16 cellular contexts compared by ENCODE assay signal in the genomic region with DNA sequence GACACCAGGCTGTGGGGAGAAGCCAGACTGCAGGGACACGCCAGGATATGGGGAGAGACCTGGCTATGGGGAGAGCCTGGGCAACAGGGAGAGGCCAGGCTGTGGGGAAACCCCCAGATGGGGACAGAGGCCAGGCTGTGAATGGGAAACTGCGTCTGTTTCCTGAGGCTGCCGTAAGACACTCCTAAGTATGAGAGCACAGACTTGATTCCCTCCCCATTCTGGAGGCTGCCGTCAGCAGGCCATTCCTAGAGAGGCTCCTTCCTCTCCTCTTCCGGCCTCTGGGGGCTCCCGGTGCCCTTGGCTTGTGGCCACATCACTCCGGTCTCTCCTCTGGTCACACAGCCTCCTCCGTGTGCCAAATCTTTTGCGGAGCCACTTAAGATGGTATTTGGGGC.
"Had no signal": no experiment of that assay in that cellular context is flagged by ENCODE, and none has a peak within 500 bp of the region (broad histone marks: within the 10 kb centered on the region; RNA-seq: fewer than 3 reads in every experiment).

No MANE protein-coding gene starts in this region.

- H3K9me3 Mint-ChIP-seq: activated naive CD8-positive, alpha-beta T cell treated with anti-CD3 and anti-CD28 coated beads, Interleukin-2, amount 10 ng/mL, durations not matched to agents 7 days and 5 days; activated T-cell treated with anti-CD3 and anti-CD28 coated beads, Interleukin-2, amount 50 U/mL, for 4 hours; natural killer cell; T-cell had no signal

- DNase-seq: activated CD4-positive, alpha-beta T cell treated with anti-CD3 and anti-CD28 coated beads for 1 hour; activated CD4-positive, alpha-beta T cell treated with anti-CD3 and anti-CD28 coated beads, Interleukin-2, amount 50 U/mL, for 48 hours; activated CD8-positive, alpha-beta memory T cell treated with anti-CD3 and anti-CD28 coated beads, Interleukin-2, amount 10 ng/mL, durations not matched to agents 7 days and 5 days; activated naive CD8-positive, alpha-beta T cell treated with anti-CD3 and anti-CD28 coated beads, Interleukin-2, amount 10 ng/mL, durations not matched to agents 7 days and 5 days; activated T-cell treated with anti-CD3 and anti-CD28 coated beads, Interleukin-2, amount 50 U/mL, for 4 hours; effector CD4-positive, alpha-beta T cell; natural killer cell; occipital lobe; stimulated activated CD4-positive, alpha-beta T cell treated with anti-CD3 and anti-CD28 coated beads, Interleukin-12 subunit alpha, Interleukin-12 subunit beta, amount 100 ng/mL, for 4 hours; stimulated activated naive CD4-positive, alpha-beta T cell; T-cell; T1000 had no signal

- H3K27ac Mint-ChIP-seq: activated CD8-positive, alpha-beta memory T cell treated with anti-CD3 and anti-CD28 coated beads, Interleukin-2, amount 10 ng/mL, durations not matched to agents 7 days and 5 days; activated naive CD8-positive, alpha-beta T cell treated with anti-CD3 and anti-CD28 coated beads, Interleukin-2, amount 10 ng/mL, durations not matched to agents 7 days and 5 days; natural killer cell; T-cell had no signal

- H3K36me3 Mint-ChIP-seq: activated CD8-positive, alpha-beta memory T cell treated with anti-CD3 and anti-CD28 coated beads, Interleukin-2, amount 10 ng/mL, durations not matched to agents 7 days and 5 days; activated naive CD8-positive, alpha-beta T cell treated with anti-CD3 and anti-CD28 coated beads, Interleukin-2, amount 10 ng/mL, durations not matched to agents 7 days and 5 days; natural killer cell had no signal

- ATAC-seq: activated CD8-positive, alpha-beta memory T cell treated with anti-CD3 and anti-CD28 coated beads, Interleukin-2, amount 10 ng/mL, durations not matched to agents 7 days and 5 days; activated T-cell treated with anti-CD3 and anti-CD28 coated beads, Interleukin-2, amount 50 U/mL, for 4 hours; gastroesophageal sphincter; natural killer cell; T-cell had no signal

- H3K36me3 ChIP-seq: right lobe of liver had no signal

- H3K27ac ChIP-seq: coronary artery, gastroesophageal sphincter, psoas muscle, right lobe of liver had no signal

- H3K9me3 ChIP-seq: gastroesophageal sphincter, psoas muscle, right lobe of liver had no signal

- H3K27me3 ChIP-seq: gastroesophageal sphincter, right lobe of liver had no signal

- H3K27me3 Mint-ChIP-seq: activated CD8-positive, alpha-beta memory T cell treated with anti-CD3 and anti-CD28 coated beads, Interleukin-2, amount 10 ng/mL, durations not matched to agents 7 days and 5 days; activated naive CD8-positive, alpha-beta T cell treated with anti-CD3 and anti-CD28 coated beads, Interleukin-2, amount 10 ng/mL, durations not matched to agents 7 days and 5 days; T-cell had no signal

- H3K4me3 Mint-ChIP-seq: activated CD8-positive, alpha-beta memory T cell treated with anti-CD3 and anti-CD28 coated beads, Interleukin-2, amount 10 ng/mL, durations not matched to agents 7 days and 5 days; activated naive CD8-positive, alpha-beta T cell treated with anti-CD3 and anti-CD28 coated beads, Interleukin-2, amount 10 ng/mL, durations not matched to agents 7 days and 5 days; activated T-cell treated with anti-CD3 and anti-CD28 coated beads, Interleukin-2, amount 50 U/mL, for 4 hours; natural killer cell; T-cell had no signal

- H3K4me3 ChIP-seq: coronary artery, gastroesophageal sphincter, psoas muscle, right lobe of liver had no signal

- H3K4me1 ChIP-seq: gastroesophageal sphincter, right lobe of liver had no signal
